17 cellular contexts compared by ENCODE assay signal in genomic region chr11:1770528-1770927, GRCh38. TPM values are rescaled to one million over a fixed set of nuclear protein-coding genes. Genes with fewer than 3 reads are reported as not detected.
A peak's percentile ranks its signal among the peaks of the same experiment; 100 is the strongest.
DNase-seq lines count a peak whose midpoint lies in the region; ATAC-seq and TF ChIP-seq lines count a peak whose summit lies in the region.
"Had no signal": no experiment of that assay in that cellular context is flagged by ENCODE, and none has a peak within 500 bp of the region (broad histone marks: within the 10 kb centered on the region; RNA-seq: fewer than 3 reads in every experiment).

No MANE protein-coding gene starts in this region.

- no peak overlapping the region for H2AFZ ChIP-seq in mammary epithelial cell (ENCODE audit: low read depth, low read length)
- H2AFZ ChIP-seq: neural progenitor cell had no signal

- in situ Hi-C loops in mammary epithelial cell (cut with MboI; ENCODE audit: low sequenced_read_pairs in 2 of 2): no loop called here

- no peak overlapping the region for H3K4me3 Mint-ChIP-seq in activated CD8-positive, alpha-beta T cell treated with anti-CD3 and anti-CD28 coated beads for 36 hours
- no peak overlapping the region for H3K4me3 Mint-ChIP-seq in activated CD8-positive, alpha-beta T cell treated with anti-CD3 and anti-CD28 coated beads, Interleukin-2, amount 10 ng/mL, durations not matched to agents 7 days and 5 days
- H3K4me3 Mint-ChIP-seq in stimulated activated effector memory CD8-positive, alpha-beta T cell treated with anti-CD3 and anti-CD28 coated beads, Interleukin-12 subunit alpha, Interleukin-12 subunit beta, amount 100 ng/mL, for 72 hours: no peak overlapping the region
- H3K4me3 Mint-ChIP-seq: activated T-helper 17 cell treated with anti-CD3 and anti-CD28 coated beads, Interleukin-2, amount 50 U/mL, for 72 hours; neural progenitor cell had no signal

- no peak overlapping the region for H3K4me2 ChIP-seq in mammary epithelial cell (ENCODE audit: insufficient read depth, low read depth, low read length)
- H3K4me2 ChIP-seq: neural progenitor cell had no signal

- ATAC-seq in activated CD8-positive, alpha-beta T cell treated with anti-CD3 and anti-CD28 coated beads for 36 hours: no peak
- ATAC-seq in activated CD8-positive, alpha-beta T cell treated with anti-CD3 and anti-CD28 coated beads, Interleukin-2, amount 10 ng/mL, durations not matched to agents 7 days and 5 days: no peak
- ATAC-seq in stimulated activated effector memory CD8-positive, alpha-beta T cell treated with anti-CD3 and anti-CD28 coated beads, Interleukin-12 subunit alpha, Interleukin-12 subunit beta, amount 100 ng/mL, for 72 hours: peak; percentile 5
- ATAC-seq in HG03469 (IDR thresholded peaks at IDR 0.05; ENCODE audit: unreplicated experiment): no peak
- ATAC-seq: activated T-helper 17 cell treated with anti-CD3 and anti-CD28 coated beads, Interleukin-2, amount 50 U/mL, for 72 hours; GM12878; right cardiac atrium had no signal

- H3K27me3 ChIP-seq in mammary epithelial cell (ENCODE audit: insufficient read depth, low read length): no peaks in the 10 kb centered on the region
- H3K27me3 ChIP-seq: neural progenitor cell, SJSA1 had no signal

- H3K9ac ChIP-seq in mammary epithelial cell (ENCODE audit: insufficient read depth, low read length): no peak overlapping the region
- H3K9ac ChIP-seq: neural progenitor cell had no signal

- intact Hi-C loops in activated CD8-positive, alpha-beta T cell treated with anti-CD3 and anti-CD28 coated beads for 36 hours (cut with micrococcal nuclease): no loop called here
- intact Hi-C loops in mammary epithelial cell (cut with micrococcal nuclease): no loop called here

- CTCF ChIA-PET in activated CD8-positive, alpha-beta T cell treated with anti-CD3 and anti-CD28 coated beads for 36 hours (lab: Charles Lee): interaction anchor here (1.2 to 2.2 kb wide), 2 partner anchors 14 to 77 kb away, joined by 3 to 10 read pairs; no protein-coding TSS in a partner anchor
- CTCF ChIA-PET in activated CD8-positive, alpha-beta T cell treated with anti-CD3 and anti-CD28 coated beads, Interleukin-2, amount 10 ng/mL, durations not matched to agents 7 days and 5 days (lab: Charles Lee): no interaction called here
- CTCF ChIA-PET in mammary epithelial cell (lab: Charles Lee; ENCODE audit: low non-redundant PET): no interaction called here

- H3K9me3 ChIP-seq in mammary epithelial cell (replicated peaks; ENCODE audit: insufficient read depth, low read length): no peaks in the 10 kb centered on the region
- H3K9me3 ChIP-seq: SJSA1 had no signal

- BruUV-seq in mammary epithelial cell (replicated peaks; lab: Mats Ljungman, UMichigan): no TSS peak

- 63% methylated on average over 4 of the region's 5 CpGs for WGBS in mammary epithelial cell (ENCODE audit: low coverage, missing lambda C conversion rate)

- dilution Hi-C loops in mammary epithelial cell (cut with HindIII; ENCODE audit: low sequenced_read_pairs): loop anchor here (5.0 kb wide), 2 partner anchors 33 to 47 kb away; no protein-coding TSS in a partner anchor

- H3K9me3 Mint-ChIP-seq in activated CD8-positive, alpha-beta T cell treated with anti-CD3 and anti-CD28 coated beads for 36 hours: no peaks in the 10 kb centered on the region
- no peaks in the 10 kb centered on the region for H3K9me3 Mint-ChIP-seq in activated CD8-positive, alpha-beta T cell treated with anti-CD3 and anti-CD28 coated beads, Interleukin-2, amount 10 ng/mL, durations not matched to agents 7 days and 5 days (ENCODE audit: insufficient read depth)
- H3K9me3 Mint-ChIP-seq in stimulated activated effector memory CD8-positive, alpha-beta T cell treated with anti-CD3 and anti-CD28 coated beads, Interleukin-12 subunit alpha, Interleukin-12 subunit beta, amount 100 ng/mL, for 72 hours: no peaks in the 10 kb centered on the region
- H3K9me3 Mint-ChIP-seq: activated T-helper 17 cell treated with anti-CD3 and anti-CD28 coated beads, Interleukin-2, amount 50 U/mL, for 72 hours had no signal

- no peaks in the 10 kb centered on the region for H3K27me3 Mint-ChIP-seq in activated CD8-positive, alpha-beta T cell treated with anti-CD3 and anti-CD28 coated beads for 36 hours
- H3K27me3 Mint-ChIP-seq in activated CD8-positive, alpha-beta T cell treated with anti-CD3 and anti-CD28 coated beads, Interleukin-2, amount 10 ng/mL, durations not matched to agents 7 days and 5 days (ENCODE audit: low read depth): peaks cover 14% of the 10 kb centered on the region
- H3K27me3 Mint-ChIP-seq: activated T-helper 17 cell treated with anti-CD3 and anti-CD28 coated beads, Interleukin-2, amount 50 U/mL, for 72 hours had no signal

- H3K27ac Mint-ChIP-seq in activated CD8-positive, alpha-beta T cell treated with anti-CD3 and anti-CD28 coated beads for 36 hours: no peak overlapping the region
- no peak overlapping the region for H3K27ac Mint-ChIP-seq in activated CD8-positive, alpha-beta T cell treated with anti-CD3 and anti-CD28 coated beads, Interleukin-2, amount 10 ng/mL, durations not matched to agents 7 days and 5 days
- peak overlapping the region; percentile 16 for H3K27ac Mint-ChIP-seq in stimulated activated effector memory CD8-positive, alpha-beta T cell treated with anti-CD3 and anti-CD28 coated beads, Interleukin-12 subunit alpha, Interleukin-12 subunit beta, amount 100 ng/mL, for 72 hours
- H3K27ac Mint-ChIP-seq: activated T-helper 17 cell treated with anti-CD3 and anti-CD28 coated beads, Interleukin-2, amount 50 U/mL, for 72 hours; neural progenitor cell had no signal

- no peak overlapping the region for H3K4me3 ChIP-seq in mammary epithelial cell (replicated peaks in 1 of 3; ENCODE audit: insufficient read depth in 1 of 3, low read depth in 2 of 3, low read length in 3 of 3)
- H3K4me3 ChIP-seq: GM12878, neural progenitor cell, SJSA1 had no signal

- peaks cover 18% of the 10 kb centered on the region for H3K4me1 Mint-ChIP-seq in activated CD8-positive, alpha-beta T cell treated with anti-CD3 and anti-CD28 coated beads for 36 hours (ENCODE audit: low read depth)
- H3K4me1 Mint-ChIP-seq in activated CD8-positive, alpha-beta T cell treated with anti-CD3 and anti-CD28 coated beads, Interleukin-2, amount 10 ng/mL, durations not matched to agents 7 days and 5 days (ENCODE audit: low read depth): peaks cover 37% of the 10 kb centered on the region
- peaks cover 51% of the 10 kb centered on the region for H3K4me1 Mint-ChIP-seq in stimulated activated effector memory CD8-positive, alpha-beta T cell treated with anti-CD3 and anti-CD28 coated beads, Interleukin-12 subunit alpha, Interleukin-12 subunit beta, amount 100 ng/mL, for 72 hours

- no peak overlapping the region for H3K27ac ChIP-seq in mammary epithelial cell (ENCODE audit: insufficient read depth, low read depth, low read length)
- H3K27ac ChIP-seq: neural progenitor cell, SJSA1 had no signal

- POLR2A ChIA-PET in activated CD8-positive, alpha-beta T cell treated with anti-CD3 and anti-CD28 coated beads for 36 hours (lab: Charles Lee): interaction anchor here (1.5 kb wide), 1 partner anchor 70 kb away, joined by 3 read pairs; no protein-coding TSS in a partner anchor
- POLR2A ChIA-PET in activated CD8-positive, alpha-beta T cell treated with anti-CD3 and anti-CD28 coated beads, Interleukin-2, amount 10 ng/mL, durations not matched to agents 7 days and 5 days (lab: Charles Lee): interaction anchor here (1.8 kb wide), 1 partner anchor 12 kb away, joined by 8 read pairs; no protein-coding TSS in a partner anchor

- no peak for TF ChIP-seq CTCF in activated CD8-positive, alpha-beta T cell treated with anti-CD3 and anti-CD28 coated beads for 36 hours (IDR thresholded peaks at IDR 0.05)
- TF ChIP-seq CTCF in mammary epithelial cell (conservative IDR thresholded peaks at IDR 0.05 in 1 of 2, IDR thresholded peaks at IDR 0.05 in 1 of 2; ENCODE audit: extremely low read depth in 1 of 2, insufficient read depth in 1 of 2, low read depth in 1 of 2, low read length in 2 of 2): no peak

- peak; percentile 1 for DNase-seq in activated CD8-positive, alpha-beta T cell treated with anti-CD3 and anti-CD28 coated beads for 36 hours
- DNase-seq in activated CD8-positive, alpha-beta T cell treated with anti-CD3 and anti-CD28 coated beads, Interleukin-2, amount 10 ng/mL, durations not matched to agents 7 days and 5 days: no peak
- DNase-seq in NOMO-1 treated with dmso at 0.1 percent for 144 hours (lab: John Stamatoyannopoulos, UW; ENCODE audit: unreplicated experiment) (peak; percentile 90), mammary epithelial cell (peak; percentile 41), cerebellum (ENCODE audit: low spot score) (no peak)
- no peak for DNase-seq in stimulated activated effector memory CD8-positive, alpha-beta T cell treated with anti-CD3 and anti-CD28 coated beads, Interleukin-12 subunit alpha, Interleukin-12 subunit beta, amount 100 ng/mL, for 72 hours (ENCODE audit: low spot score in 2 of 2)
- no peak for DNase-seq in activated CD4-positive, alpha-beta T cell treated with anti-CD3 and anti-CD28 coated beads for 1 hour
- DNase-seq: amniotic stem cell, GOT3, NCI-H2081, trophoblast cell had no signal

- H3K4me1 ChIP-seq in mammary epithelial cell (ENCODE audit: insufficient read depth, low read length): peaks cover 30% of the 10 kb centered on the region
- H3K4me1 ChIP-seq: neural progenitor cell had no signal

- no peaks in the 10 kb centered on the region for H4K20me1 ChIP-seq in mammary epithelial cell (ENCODE audit: insufficient read depth, low read length)

- H3K79me2 ChIP-seq in mammary epithelial cell (ENCODE audit: insufficient read depth, low read length): no peaks in the 10 kb centered on the region

- H3K36me3 ChIP-seq in mammary epithelial cell (ENCODE audit: insufficient read depth, low read length): no peaks in the 10 kb centered on the region
- H3K36me3 ChIP-seq: neural progenitor cell, SJSA1 had no signal

- H3K36me3 Mint-ChIP-seq in activated CD8-positive, alpha-beta T cell treated with anti-CD3 and anti-CD28 coated beads for 36 hours (ENCODE audit: low read depth): no peaks in the 10 kb centered on the region
- no peaks in the 10 kb centered on the region for H3K36me3 Mint-ChIP-seq in activated CD8-positive, alpha-beta T cell treated with anti-CD3 and anti-CD28 coated beads, Interleukin-2, amount 10 ng/mL, durations not matched to agents 7 days and 5 days (ENCODE audit: low read depth)
- no peaks in the 10 kb centered on the region for H3K36me3 Mint-ChIP-seq in stimulated activated effector memory CD8-positive, alpha-beta T cell treated with anti-CD3 and anti-CD28 coated beads, Interleukin-12 subunit alpha, Interleukin-12 subunit beta, amount 100 ng/mL, for 72 hours

RNA-seq across cellular contexts. Expression of gene CTSD, which starts 6.8 kb away (rescaled TPM):
- 10 to 100 TPM; 44.9 to 45.6 TPM for total RNA-seq in activated CD8-positive, alpha-beta T cell treated with anti-CD3 and anti-CD28 coated beads for 36 hours
- 100 to 1,000 TPM; 153 to 172 TPM for total RNA-seq in activated CD8-positive, alpha-beta T cell treated with anti-CD3 and anti-CD28 coated beads, Interleukin-2, amount 10 ng/mL, durations not matched to agents 7 days and 5 days
- total RNA-seq in mammary epithelial cell: 100 to 1,000 TPM; 550 to 659 TPM
- polyA plus RNA-seq in mammary epithelial cell: 569 TPM
- 834 TPM for polyA minus RNA-seq in mammary epithelial cell
- total RNA-seq in cerebellum: 24.1 TPM

RNA-seq across cellular contexts. Expression of gene IFITM10, which starts 20.1 kb away (rescaled TPM):
- under 1 TPM; 0.07 to 0.31 TPM for total RNA-seq in activated CD8-positive, alpha-beta T cell treated with anti-CD3 and anti-CD28 coated beads for 36 hours
- total RNA-seq in activated CD8-positive, alpha-beta T cell treated with anti-CD3 and anti-CD28 coated beads, Interleukin-2, amount 10 ng/mL, durations not matched to agents 7 days and 5 days: 1 to 10 TPM in 1 of 2 experiments, under 1 TPM in 1; 0.63 to 1.0 TPM
- total RNA-seq in mammary epithelial cell (10 to 100 TPM; 10.2 to 32.3 TPM), cerebellum (4.5 TPM)
- 8.2 TPM for polyA plus RNA-seq in mammary epithelial cell
- polyA minus RNA-seq in mammary epithelial cell: 5.4 TPM
- total RNA-seq: GM12878 had no signal

Comparison
In these comparisons a context has a peak if more than half of its experiments do, and no peak if none do; other contexts are left out.
1. DNase-seq: peak in activated CD8-positive, alpha-beta T cell treated with anti-CD3 and anti-CD28 coated beads for 36 hours (single experiment), NOMO-1 treated with dmso at 0.1 percent for 144 hours (single experiment) and mammary epithelial cell (single experiment); none in activated CD8-positive, alpha-beta T cell treated with anti-CD3 and anti-CD28 coated beads, Interleukin-2, amount 10 ng/mL, durations not matched to agents 7 days and 5 days (single experiment), stimulated activated effector memory CD8-positive, alpha-beta T cell treated with anti-CD3 and anti-CD28 coated beads, Interleukin-12 subunit alpha, Interleukin-12 subunit beta, amount 100 ng/mL, for 72 hours (0 of 2), cerebellum (single experiment) and activated CD4-positive, alpha-beta T cell treated with anti-CD3 and anti-CD28 coated beads for 1 hour (single experiment).